In genomic region chr12:6074979-6075585, GRCh38 we compare ENCODE assay signal across 1 cellular context.
TF ChIP-seq lines count a peak whose summit lies in the region.

No MANE protein-coding gene starts in this region.

TF ChIP-seq in GM23338, 12 proteins besides CTCF, POLR2A, EP300 and RAD21 (continued from another document):
- no peak for TF ChIP-seq REST (IDR thresholded peaks at IDR 0.05; ENCODE audit: unreplicated experiment)
- no peak for TF ChIP-seq NANOG (IDR thresholded peaks at IDR 0.05; ENCODE audit: borderline replicate concordance)
- TF ChIP-seq EZH2 (IDR thresholded peaks at IDR 0.05; ENCODE audit: low read depth, unreplicated experiment) = no peak
